1 cellular context compared by ENCODE assay signal in genomic region chr3:42071720-42072582, GRCh38.
A peak's percentile ranks its signal among the peaks of the same experiment; 100 is the strongest.
TF ChIP-seq lines count a peak whose summit lies in the region.

No MANE protein-coding gene starts in this region.

TF ChIP-seq in HepG2, 621 proteins besides CTCF, POLR2A, EP300 and RAD21 (continued from another document):
- TF ChIP-seq ZNF687 (CRISPR knock-in tag; IDR thresholded peaks at IDR 0.05), result peak; percentile 28; the same call in 1 of the 2 replicates
- TF ChIP-seq SAP130 (CRISPR knock-in tag; IDR thresholded peaks at IDR 0.05; ENCODE audit: low read depth), result peak; percentile 24; the same call in 1 of the 2 replicates
- peak; percentile 71 to 81 for TF ChIP-seq MAFK (conservative IDR thresholded peaks at IDR 0.05 in 1 of 2, IDR thresholded peaks at IDR 0.05 in 1 of 2; ENCODE audit: low read length in 2 of 2)
- no peak for TF ChIP-seq E2F1 (CRISPR knock-in tag; IDR thresholded peaks at IDR 0.05)
- no peak for TF ChIP-seq SYNCRIP (IDR thresholded peaks at IDR 0.05; ENCODE audit: insufficient read depth, low read depth, low read length)
- TF ChIP-seq SOX13 (IDR thresholded peaks at IDR 0.05), result no peak
- TF ChIP-seq SOX13 (CRISPR knock-in tag; conservative IDR thresholded peaks at IDR 0.05 in 1 of 2, IDR thresholded peaks at IDR 0.05 in 1 of 2), result 0 out of 4 replicates have a peak, but pooled peaks of 1 of the 2 experiments have one; percentile 8
- TF ChIP-seq ZBTB46 (CRISPR knock-in tag; IDR thresholded peaks at IDR 0.05; ENCODE audit: borderline replicate concordance), result no peak
- no peak for TF ChIP-seq ZNF431 (CRISPR knock-in tag; IDR thresholded peaks at IDR 0.05; ENCODE audit: borderline replicate concordance, low read depth)
- TF ChIP-seq TFAP4 (IDR thresholded peaks at IDR 0.05; ENCODE audit: borderline replicate concordance, low read depth), result peak; percentile 58; the same call in 1 of the 2 replicates
- TF ChIP-seq MAFF (IDR thresholded peaks at IDR 0.05; ENCODE audit: low read depth, low read length), result peak; percentile 64
TF ChIP-seq in HepG2: peak in this region for 9.
